ENCODE assay signal across 1 cellular context in genomic region chr6:3616565-3617176, GRCh38.
TF ChIP-seq lines count a peak whose summit lies in the region.

No MANE protein-coding gene starts in this region.

TF ChIP-seq in H1, 55 proteins besides CTCF, POLR2A, EP300 and RAD21 (continued from another document):
- no peak for TF ChIP-seq CHD2 (IDR thresholded peaks at IDR 0.05; ENCODE audit: low read length)
- TF ChIP-seq JUN (IDR thresholded peaks at IDR 0.05; ENCODE audit: low read depth, low read length): no peak
- no peak for TF ChIP-seq NANOG (IDR thresholded peaks at IDR 0.05; ENCODE audit: insufficient read depth, low read depth, low read length, poor library complexity, severe bottlenecking)
- TF ChIP-seq KDM5A (IDR thresholded peaks at IDR 0.05; ENCODE audit: low read length): no peak
- TF ChIP-seq POLR2AphosphoS5 (IDR thresholded peaks at IDR 0.05; ENCODE audit: low read depth, low read length): no peak
